ENCODE assay signal across 19 cellular contexts in the genomic region with DNA sequence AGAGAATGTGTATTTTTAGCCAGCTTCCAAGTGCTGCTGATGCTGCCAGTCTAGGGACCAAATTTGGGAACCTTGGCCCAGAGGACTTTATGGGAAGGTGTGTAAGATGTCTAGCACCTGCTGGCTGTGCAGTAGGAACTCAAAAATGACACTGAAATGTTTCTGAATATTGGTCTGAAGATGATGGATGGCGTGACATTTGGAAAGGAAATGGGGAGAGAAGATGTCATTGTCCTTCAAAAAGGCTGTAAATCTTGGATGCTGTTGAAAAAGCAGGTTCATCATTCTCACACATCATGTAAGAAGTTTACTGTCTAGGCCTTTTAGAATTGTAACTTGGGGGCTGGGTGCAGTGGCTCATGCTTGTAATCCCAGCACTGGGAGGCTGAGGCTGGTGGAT. TPM values are rescaled to one million over a fixed set of nuclear protein-coding genes. Genes with fewer than 3 reads are reported as not detected.
DNase-seq lines count a peak whose midpoint lies in the region; ATAC-seq and TF ChIP-seq lines count a peak whose summit lies in the region.
"Had no signal": no experiment of that assay in that cellular context is flagged by ENCODE, and none has a peak within 500 bp of the region (broad histone marks: within the 10 kb centered on the region; RNA-seq: fewer than 3 reads in every experiment).

No MANE protein-coding gene starts in this region.

- H3K27me3 ChIP-seq in IMR-90 (ENCODE audit: control insufficient read depth, insufficient read depth, low read length) = no peaks in the 10 kb centered on the region
- no peaks in the 10 kb centered on the region for H3K27me3 ChIP-seq in esophagus squamous epithelium

- no peak overlapping the region for H3K9ac ChIP-seq in IMR-90 (ENCODE audit: low read depth, low read length)

- H2BK15ac ChIP-seq in IMR-90 (ENCODE audit: low read depth, low read length) = no peak overlapping the region

- H4K8ac ChIP-seq in IMR-90 (ENCODE audit: low read depth in 2 of 2, low read length in 2 of 2) = no peak overlapping the region

- BruUV-seq in IMR-90 (replicated peaks; lab: Mats Ljungman, UMichigan) = no TSS peak

- TF ChIP-seq POLR2A in IMR-90 (IDR thresholded peaks at IDR 0.05; ENCODE audit: low read depth, low read length) (no peak), esophagus squamous epithelium (IDR thresholded peaks at IDR 0.05) (no peak), lower leg skin (IDR thresholded peaks at IDR 0.05) (no peak)

- no peak overlapping the region for H3K14ac ChIP-seq in IMR-90 (replicated peaks; ENCODE audit: low read depth, low read length)

- H2AK9ac ChIP-seq in IMR-90 (replicated peaks; ENCODE audit: low read depth, low read length, poor library complexity) = no peak overlapping the region

- H3K27ac ChIP-seq in IMR-90 (ENCODE audit: insufficient read depth, low read length) (no peak overlapping the region), esophagus squamous epithelium (peak overlapping the region in 3 of 4 donors; percentile 69 to 92 (median 92)), temporal lobe (ENCODE audit: low read depth, low read length) (peak overlapping the region; percentile 3)
- H3K27ac ChIP-seq: PC-9 had no signal

- no peak overlapping the region for H4K5ac ChIP-seq in IMR-90 (ENCODE audit: low read depth, low read length)

- H3K27me3 Mint-ChIP-seq in CD14-positive monocyte (ENCODE audit: low read depth in 3 of 3) = peaks cover 25 to 69% (median 36%) of the 10 kb centered on the region in 3 donors

- peaks cover 27 to 84% of the 10 kb centered on the region in 2 experiments for H3K79me1 ChIP-seq in IMR-90 (ENCODE audit: low read depth in 1 of 2, low read length in 2 of 2)

- dilution Hi-C loops in IMR-90 (cut with HindIII; ENCODE audit: low sequenced_read_pairs, unreplicated experiment) = no loop called here

- no peak overlapping the region for H2AK5ac ChIP-seq in IMR-90 (ENCODE audit: low read depth, low read length)

- H3K9me3 ChIP-seq in IMR-90 (ENCODE audit: control insufficient read depth, insufficient read depth, low read length) = no peaks in the 10 kb centered on the region
- H3K9me3 ChIP-seq in esophagus squamous epithelium = no peaks in the 10 kb centered on the region

- H3K9me1 ChIP-seq in IMR-90 (ENCODE audit: insufficient read depth, low read length) = peaks cover 33% of the 10 kb centered on the region

- no peak overlapping the region for H3K56ac ChIP-seq in IMR-90 (ENCODE audit: extremely low read depth, insufficient read depth, low read length)

- CTCF ChIA-PET in IMR-90 (lab: Yijun Ruan, JAX) = no interaction called here

- H3K4me3 ChIP-seq in IMR-90 (ENCODE audit: insufficient read depth, low read depth, low read length) (no peak overlapping the region), esophagus squamous epithelium (no peak overlapping the region), lower leg skin (ENCODE audit: low read depth, poor library complexity, severe bottlenecking) (no peak overlapping the region)
- H3K4me3 ChIP-seq: PC-9 had no signal

- ATAC-seq in Right ventricle myocardium superior (ENCODE audit: poor library complexity) = no peak
- no peak for ATAC-seq in IMR-90 (ENCODE audit: low read depth)
- ATAC-seq in GM18498 (IDR thresholded peaks at IDR 0.05; ENCODE audit: unreplicated experiment) = no peak

- H3K4me2 ChIP-seq in IMR-90 (ENCODE audit: low read depth, low read length) = no peak overlapping the region
- H3K4me2 ChIP-seq: PC-9 had no signal

- H3K36me3 Mint-ChIP-seq in CD14-positive monocyte = no peaks in the 10 kb centered on the region

- no peak overlapping the region for H3K4ac ChIP-seq in IMR-90 (ENCODE audit: low read depth, low read length)

- H3K23ac ChIP-seq in IMR-90 (ENCODE audit: low read depth, low read length) = peak overlapping the region; percentile 25; the same call in 1 of the 2 replicates

- no peak overlapping the region for H3K18ac ChIP-seq in IMR-90 (ENCODE audit: low read depth, low read length)

- H3K36me3 ChIP-seq in IMR-90 (ENCODE audit: control insufficient read depth, insufficient read depth, low read length) (peaks cover 3% of the 10 kb centered on the region), esophagus squamous epithelium (peaks cover 0 to 12% (median 0%) of the 10 kb centered on the region in 3 donors)

- intact Hi-C loops in cardiac septum (cut with DNase I) = no loop called here
- intact Hi-C loops in Right ventricle myocardium superior (cut with DNase I) = no loop called here
- intact Hi-C loops in IMR-90 (cut with micrococcal nuclease) = no loop called here
- intact Hi-C loops in esophagus squamous epithelium (cut with DNase I) = no loop called here
- intact Hi-C loops in CD14-positive monocyte (cut with micrococcal nuclease) = no loop called here
- intact Hi-C loops in lower leg skin (cut with DNase I; ENCODE audit: low total_unique reads) = no loop called here

- peaks cover 70% of the 10 kb centered on the region for H4K20me1 ChIP-seq in IMR-90 (ENCODE audit: insufficient read depth, low read length)

- no peak overlapping the region for H2AFZ ChIP-seq in IMR-90 (replicated peaks; ENCODE audit: low read length, poor library complexity)
- H2AFZ ChIP-seq: PC-9 had no signal

- H2BK5ac ChIP-seq in IMR-90 (ENCODE audit: low read depth, low read length, poor library complexity, severe bottlenecking) = no peak overlapping the region

- peaks cover 8% of the 10 kb centered on the region for H3K4me1 ChIP-seq in IMR-90 (ENCODE audit: control insufficient read depth, insufficient read depth, low read length)
- H3K4me1 ChIP-seq in esophagus squamous epithelium = peaks cover 35 to 100% (median 69%) of the 10 kb centered on the region in 3 donors

- no peak overlapping the region for H3K4me3 Mint-ChIP-seq in CD14-positive monocyte
- H3K4me3 Mint-ChIP-seq: CD4-positive, alpha-beta T cell had no signal

- peaks cover 0 to 4% (median 0%) of the 10 kb centered on the region in 7 donors for H3K9me3 Mint-ChIP-seq in CD14-positive monocyte
- H3K9me3 Mint-ChIP-seq: CD4-positive, alpha-beta T cell had no signal

- DNase-seq in cardiac septum (ENCODE audit: low spot score) (peak; percentile 15), Right ventricle myocardium superior (no peak), IMR-90 (no peak), esophagus squamous epithelium (lab: John Stamatoyannopoulos, UW) (no peak), CD14-positive monocyte (ENCODE audit: low spot score) (no peak), lower leg skin (ENCODE audit: low spot score in 2 of 2) (no peak)
- DNase-seq: 8988T; ACHN; CD4-positive, alpha-beta T cell; KG1; MM.1S; NCI-H2029; NCI-H446; NCI-H524 treated with DMSO at 0.1 percent for 48 hours; NCI-H774; PC-9; SHP77 had no signal

- H2BK20ac ChIP-seq in IMR-90 (ENCODE audit: low read depth, low read length) = no peak overlapping the region

- TF ChIP-seq CTCF in IMR-90 (conservative IDR thresholded peaks at IDR 0.05; ENCODE audit: low read depth, low read length) (no peak), esophagus squamous epithelium (IDR thresholded peaks at IDR 0.05) (no peak), CD14-positive monocyte (IDR thresholded peaks at IDR 0.05) (no peak), lower leg skin (IDR thresholded peaks at IDR 0.05) (no peak)

- H3K4me1 Mint-ChIP-seq in CD14-positive monocyte = no peaks in the 10 kb centered on the region

- no peak overlapping the region for H2BK120ac ChIP-seq in IMR-90 (ENCODE audit: low read depth, low read length)

- WGBS in IMR-90 (ENCODE audit: extremely low coverage in 2 of 2, insufficient read length in 1 of 2), 2 experiments = no CpG with 5 or more reads among the region's 1 CpG
- WGBS in esophagus squamous epithelium, 2 donors = 86 to 92% methylated on average over 1 of the region's 1 CpG
- 95 to 97% methylated on average over 1 of the region's 1 CpG for WGBS in lower leg skin, 2 donors

- POLR2A ChIA-PET in IMR-90 (lab: Charles Lee; ENCODE audit: unreplicated experiment) = no interaction called here

- no peak for TF ChIP-seq RAD21 in IMR-90 (IDR thresholded peaks at IDR 0.05; ENCODE audit: low read length)

- H3K27ac Mint-ChIP-seq in CD14-positive monocyte = no peak overlapping the region
- H3K27ac Mint-ChIP-seq: CD4-positive, alpha-beta T cell had no signal

- in situ Hi-C loops in IMR-90 (cut with MboI; ENCODE audit: low sequenced_read_pairs) = no loop called here

- no peak overlapping the region for H4K91ac ChIP-seq in IMR-90 (ENCODE audit: insufficient read depth, low read depth, low read length)

TF ChIP-seq in IMR-90, 13 proteins besides CTCF, POLR2A, EP300 and RAD21 (continues in another document):
- TF ChIP-seq CEBPB (IDR thresholded peaks at IDR 0.05; ENCODE audit: low read depth, low read length) (no peak), NFE2L2 (IDR thresholded peaks at IDR 0.05; ENCODE audit: low read depth, low read length) (no peak), BHLHE40 (IDR thresholded peaks at IDR 0.05; ENCODE audit: low read depth, low read length) (no peak), RFX5 (IDR thresholded peaks at IDR 0.05; ENCODE audit: low read depth, low read length) (no peak), FOS (IDR thresholded peaks at IDR 0.05; ENCODE audit: low read depth, low read length) (no peak)
- TF ChIP-seq, protein P1, sequence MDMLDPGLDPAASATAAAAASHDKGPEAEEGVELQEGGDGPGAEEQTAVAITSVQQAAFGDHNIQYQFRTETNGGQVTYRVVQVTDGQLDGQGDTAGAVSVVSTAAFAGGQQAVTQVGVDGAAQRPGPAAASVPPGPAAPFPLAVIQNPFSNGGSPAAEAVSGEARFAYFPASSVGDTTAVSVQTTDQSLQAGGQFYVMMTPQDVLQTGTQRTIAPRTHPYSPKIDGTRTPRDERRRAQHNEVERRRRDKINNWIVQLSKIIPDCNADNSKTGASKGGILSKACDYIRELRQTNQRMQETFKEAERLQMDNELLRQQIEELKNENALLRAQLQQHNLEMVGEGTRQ (IDR thresholded peaks at IDR 0.05; ENCODE audit: low read depth, low read length) = no peak
- TF ChIP-seq, protein P2, sequence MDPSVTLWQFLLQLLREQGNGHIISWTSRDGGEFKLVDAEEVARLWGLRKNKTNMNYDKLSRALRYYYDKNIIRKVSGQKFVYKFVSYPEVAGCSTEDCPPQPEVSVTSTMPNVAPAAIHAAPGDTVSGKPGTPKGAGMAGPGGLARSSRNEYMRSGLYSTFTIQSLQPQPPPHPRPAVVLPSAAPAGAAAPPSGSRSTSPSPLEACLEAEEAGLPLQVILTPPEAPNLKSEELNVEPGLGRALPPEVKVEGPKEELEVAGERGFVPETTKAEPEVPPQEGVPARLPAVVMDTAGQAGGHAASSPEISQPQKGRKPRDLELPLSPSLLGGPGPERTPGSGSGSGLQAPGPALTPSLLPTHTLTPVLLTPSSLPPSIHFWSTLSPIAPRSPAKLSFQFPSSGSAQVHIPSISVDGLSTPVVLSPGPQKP (IDR thresholded peaks at IDR 0.05; ENCODE audit: borderline replicate concordance, low read depth, low read length) = no peak

RNA-seq across cellular contexts. Expression of gene EPN2, which starts 6.7 kb away (rescaled TPM):
- total RNA-seq in cardiac septum (78.4 TPM), Right ventricle myocardium superior (91.0 TPM), IMR-90 (2012; rRNA removed) (14.9 and 19.4 TPM in 2 replicates), esophagus squamous epithelium (10 to 100 TPM; 24.2 to 61.4 (median 56.1) TPM), temporal lobe (44.7 TPM), lower leg skin (100 to 1,000 TPM in 2 of 4 donors, 10 to 100 TPM in 2; 69.4 to 251 (median 96.3) TPM)
- polyA plus RNA-seq in IMR-90 (2012; rRNA removed) (25.3 and 28.0 TPM in 2 replicates), CD14-positive monocyte (not detected)
- 23.7 and 47.8 TPM in 2 replicates for polyA plus RNA-seq in IMR-90 (2012; cell fraction: cytosol; rRNA removed)
- 84.7 and 99.7 TPM in 2 replicates for polyA plus RNA-seq in IMR-90 (2012; cell fraction: nucleus; rRNA removed; ENCODE audit: low replicate concordance)
